11 cellular contexts compared by ENCODE assay signal in genomic region chr11:117456027-117456720, GRCh38.
A peak's percentile ranks its signal among the peaks of the same experiment; 100 is the strongest.
DNase-seq lines count a peak whose midpoint lies in the region; ATAC-seq and TF ChIP-seq lines count a peak whose summit lies in the region.
"Had no signal": no experiment of that assay in that cellular context is flagged by ENCODE, and none has a peak within 500 bp of the region (broad histone marks: within the 10 kb centered on the region; RNA-seq: fewer than 3 reads in every experiment).

No MANE protein-coding gene starts in this region.

- H3K36me3 Mint-ChIP-seq in central memory CD8-positive, alpha-beta T cell (ENCODE audit: insufficient read depth), result no peaks in the 10 kb centered on the region
- no peaks in the 10 kb centered on the region for H3K36me3 Mint-ChIP-seq in CD14-positive monocyte

- no peak overlapping the region for H3K4me3 Mint-ChIP-seq in central memory CD8-positive, alpha-beta T cell
- no peak overlapping the region for H3K4me3 Mint-ChIP-seq in CD14-positive monocyte

- H3K27ac Mint-ChIP-seq in central memory CD8-positive, alpha-beta T cell (ENCODE audit: low read depth), result no peak overlapping the region
- H3K27ac Mint-ChIP-seq in CD14-positive monocyte, result peak overlapping the region in 1 of 7 donors; percentile 37

- H3K9me2 ChIP-seq in hepatocyte (replicated peaks; ENCODE audit: insufficient read depth), result no peaks in the 10 kb centered on the region

- H3K4me2 ChIP-seq in hepatocyte, result no peak overlapping the region

- no peak overlapping the region for H3K27ac ChIP-seq in hepatocyte

- no peak for DNase-seq in central memory CD8-positive, alpha-beta T cell (ENCODE audit: low spot score in 2 of 2)
- DNase-seq in hepatocyte (ENCODE audit: low spot score) (no peak), NCI-H146 (lab: John Stamatoyannopoulos, UW) (no peak), NCI-H2107 (lab: John Stamatoyannopoulos, UW) (no peak), CD14-positive monocyte (ENCODE audit: low spot score) (no peak)
- DNase-seq: left cardiac atrium, NCI-H2171, occipital lobe had no signal

- peaks cover 64% of the 10 kb centered on the region for H3K27me3 Mint-ChIP-seq in central memory CD8-positive, alpha-beta T cell
- peaks cover 4 to 9% (median 7%) of the 10 kb centered on the region in 3 donors for H3K27me3 Mint-ChIP-seq in CD14-positive monocyte (ENCODE audit: low read depth in 3 of 3)

- TF ChIP-seq CTCF in hepatocyte (IDR thresholded peaks at IDR 0.05; ENCODE audit: poor library complexity) (no peak), CD14-positive monocyte (IDR thresholded peaks at IDR 0.05) (no peak)

- H3K4me1 Mint-ChIP-seq in central memory CD8-positive, alpha-beta T cell, result no peaks in the 10 kb centered on the region
- peaks cover 10% of the 10 kb centered on the region for H3K4me1 Mint-ChIP-seq in CD14-positive monocyte

- TF ChIP-seq POLR2A in GM18505 (IDR thresholded peaks at IDR 0.05; ENCODE audit: borderline replicate concordance, extremely low read depth, insufficient read depth, insufficient read length), result no peak

- H3K9me3 Mint-ChIP-seq in central memory CD8-positive, alpha-beta T cell, result peaks cover 8% of the 10 kb centered on the region
- peaks cover 4 to 14% (median 11%) of the 10 kb centered on the region in 7 donors for H3K9me3 Mint-ChIP-seq in CD14-positive monocyte

- 88% methylated on average over 7 of the region's 7 CpGs for WGBS in hepatocyte (ENCODE audit: low lambda C conversion rate, missing lambda C conversion rate)

- H3K4me1 ChIP-seq in hepatocyte (ENCODE audit: insufficient read depth), result no peaks in the 10 kb centered on the region

- no peaks in the 10 kb centered on the region for H3K79me2 ChIP-seq in hepatocyte

- ATAC-seq in GM18505 (IDR thresholded peaks at IDR 0.05; ENCODE audit: unreplicated experiment) (peak; percentile 47), GM19395 (IDR thresholded peaks at IDR 0.05; ENCODE audit: unreplicated experiment) (peak; percentile 76), HG03095 (IDR thresholded peaks at IDR 0.05; ENCODE audit: unreplicated experiment) (peak; percentile 70)
- peak; percentile 52 for ATAC-seq in central memory CD8-positive, alpha-beta T cell (replicated peaks; ENCODE audit: extremely low read depth, poor library complexity, severe bottlenecking)
- ATAC-seq: left cardiac atrium had no signal

- no peaks in the 10 kb centered on the region for H3K9me3 ChIP-seq in hepatocyte (ENCODE audit: low read depth)

- H2AFZ ChIP-seq in hepatocyte, result no peak overlapping the region

- intact Hi-C loops in CD14-positive monocyte (cut with micrococcal nuclease), result no loop called here

- H3K4me3 ChIP-seq in hepatocyte, result no peak overlapping the region

- no peaks in the 10 kb centered on the region for H3K36me3 ChIP-seq in hepatocyte (replicated peaks; ENCODE audit: insufficient read depth, low read depth)

- no peaks in the 10 kb centered on the region for H4K20me1 ChIP-seq in hepatocyte (ENCODE audit: insufficient read depth, poor library complexity, severe bottlenecking)

- no peaks in the 10 kb centered on the region for H3K27me3 ChIP-seq in hepatocyte
